ENCODE assay signal across 2 cellular contexts in the genomic region with DNA sequence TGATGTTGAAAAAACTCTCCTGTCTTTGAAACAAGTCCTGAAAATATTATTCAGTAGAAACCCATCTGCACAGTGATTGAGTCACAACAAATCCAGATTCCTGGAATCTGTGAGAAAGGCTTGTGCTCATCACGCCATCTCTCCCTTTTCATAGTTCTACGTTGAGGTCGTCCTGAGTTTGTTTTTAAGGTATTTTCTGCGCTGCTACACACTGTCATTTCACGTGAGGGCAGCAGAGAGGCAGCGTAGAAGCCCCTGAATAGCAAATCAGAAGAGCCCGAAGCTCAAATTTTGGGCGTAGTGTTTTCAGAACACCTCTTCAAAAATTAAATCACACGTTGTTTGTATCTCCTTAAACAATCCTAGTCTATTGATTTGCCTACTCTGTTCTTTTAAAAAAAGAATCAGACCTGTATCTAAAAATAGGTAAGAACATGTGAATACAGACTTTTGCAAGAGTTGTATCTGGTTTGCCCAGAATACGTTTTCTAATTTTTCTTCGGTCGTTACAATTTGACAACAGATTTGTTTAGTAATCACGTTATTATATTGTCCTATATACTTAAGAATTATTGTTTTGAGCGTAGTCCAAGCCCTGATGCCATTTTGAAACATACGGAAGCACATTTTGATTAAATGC.
TF ChIP-seq lines count a peak whose summit lies in the region.

No MANE protein-coding gene starts in this region.

TF ChIP-seq in HCT116, 20 proteins besides CTCF, POLR2A, EP300 and RAD21 (continued from another document):
- no peak for TF ChIP-seq EGR1 (IDR thresholded peaks at IDR 0.05; ENCODE audit: low read depth)
- no peak for TF ChIP-seq ELF1 (IDR thresholded peaks at IDR 0.05; ENCODE audit: borderline replicate concordance, low read depth)
- TF ChIP-seq ZNF274 (IDR thresholded peaks at IDR 0.05; ENCODE audit: low read depth, low read length): no peak
- no peak for TF ChIP-seq YY1 (IDR thresholded peaks at IDR 0.05; ENCODE audit: extremely low read depth, insufficient replicate concordance, low read depth, low read length)
- no peak for TF ChIP-seq EZH2 (IDR thresholded peaks at IDR 0.05)
- TF ChIP-seq SIN3A (IDR thresholded peaks at IDR 0.05; ENCODE audit: low read depth): no peak
- TF ChIP-seq FOSL1 (IDR thresholded peaks at IDR 0.05; ENCODE audit: low read depth): no peak
- TF ChIP-seq, protein P1, sequence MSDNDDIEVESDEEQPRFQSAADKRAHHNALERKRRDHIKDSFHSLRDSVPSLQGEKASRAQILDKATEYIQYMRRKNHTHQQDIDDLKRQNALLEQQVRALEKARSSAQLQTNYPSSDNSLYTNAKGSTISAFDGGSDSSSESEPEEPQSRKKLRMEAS (IDR thresholded peaks at IDR 0.05): no peak
- no peak for TF ChIP-seq SP1 (IDR thresholded peaks at IDR 0.05; ENCODE audit: low read depth)
- TF ChIP-seq ZFX (IDR thresholded peaks at IDR 0.05): no peak
- TF ChIP-seq, protein P2, sequence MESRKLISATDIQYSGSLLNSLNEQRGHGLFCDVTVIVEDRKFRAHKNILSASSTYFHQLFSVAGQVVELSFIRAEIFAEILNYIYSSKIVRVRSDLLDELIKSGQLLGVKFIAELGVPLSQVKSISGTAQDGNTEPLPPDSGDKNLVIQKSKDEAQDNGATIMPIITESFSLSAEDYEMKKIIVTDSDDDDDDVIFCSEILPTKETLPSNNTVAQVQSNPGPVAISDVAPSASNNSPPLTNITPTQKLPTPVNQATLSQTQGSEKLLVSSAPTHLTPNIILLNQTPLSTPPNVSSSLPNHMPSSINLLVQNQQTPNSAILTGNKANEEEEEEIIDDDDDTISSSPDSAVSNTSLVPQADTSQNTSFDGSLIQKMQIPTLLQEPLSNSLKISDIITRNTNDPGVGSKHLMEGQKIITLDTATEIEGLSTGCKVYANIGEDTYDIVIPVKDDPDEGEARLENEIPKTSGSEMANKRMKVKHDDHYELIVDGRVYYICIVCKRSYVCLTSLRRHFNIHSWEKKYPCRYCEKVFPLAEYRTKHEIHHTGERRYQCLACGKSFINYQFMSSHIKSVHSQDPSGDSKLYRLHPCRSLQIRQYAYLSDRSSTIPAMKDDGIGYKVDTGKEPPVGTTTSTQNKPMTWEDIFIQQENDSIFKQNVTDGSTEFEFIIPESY (IDR thresholded peaks at IDR 0.05; ENCODE audit: extremely low read depth, insufficient replicate concordance, low read length): no peak
- TF ChIP-seq, protein P3, sequence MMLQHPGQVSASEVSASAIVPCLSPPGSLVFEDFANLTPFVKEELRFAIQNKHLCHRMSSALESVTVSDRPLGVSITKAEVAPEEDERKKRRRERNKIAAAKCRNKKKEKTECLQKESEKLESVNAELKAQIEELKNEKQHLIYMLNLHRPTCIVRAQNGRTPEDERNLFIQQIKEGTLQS (IDR thresholded peaks at IDR 0.05): no peak
- TF ChIP-seq TCF7L2 (IDR thresholded peaks at IDR 0.05; ENCODE audit: borderline replicate concordance, extremely low read depth, insufficient read depth, insufficient read length): no peak
- no peak for TF ChIP-seq POLR2AphosphoS5 (IDR thresholded peaks at IDR 0.05; ENCODE audit: low read depth, low read length)
- TF ChIP-seq SRF (IDR thresholded peaks at IDR 0.05; ENCODE audit: low read depth): no peak
TF ChIP-seq in HCT116: peak in this region for 0.

TF ChIP-seq in SK-N-SH treated with all-trans-retinoic acid at 6 μM for 48 hours, 23 proteins besides CTCF, POLR2A, EP300 and RAD21 (continued from another document):
- TF ChIP-seq, protein P4, sequence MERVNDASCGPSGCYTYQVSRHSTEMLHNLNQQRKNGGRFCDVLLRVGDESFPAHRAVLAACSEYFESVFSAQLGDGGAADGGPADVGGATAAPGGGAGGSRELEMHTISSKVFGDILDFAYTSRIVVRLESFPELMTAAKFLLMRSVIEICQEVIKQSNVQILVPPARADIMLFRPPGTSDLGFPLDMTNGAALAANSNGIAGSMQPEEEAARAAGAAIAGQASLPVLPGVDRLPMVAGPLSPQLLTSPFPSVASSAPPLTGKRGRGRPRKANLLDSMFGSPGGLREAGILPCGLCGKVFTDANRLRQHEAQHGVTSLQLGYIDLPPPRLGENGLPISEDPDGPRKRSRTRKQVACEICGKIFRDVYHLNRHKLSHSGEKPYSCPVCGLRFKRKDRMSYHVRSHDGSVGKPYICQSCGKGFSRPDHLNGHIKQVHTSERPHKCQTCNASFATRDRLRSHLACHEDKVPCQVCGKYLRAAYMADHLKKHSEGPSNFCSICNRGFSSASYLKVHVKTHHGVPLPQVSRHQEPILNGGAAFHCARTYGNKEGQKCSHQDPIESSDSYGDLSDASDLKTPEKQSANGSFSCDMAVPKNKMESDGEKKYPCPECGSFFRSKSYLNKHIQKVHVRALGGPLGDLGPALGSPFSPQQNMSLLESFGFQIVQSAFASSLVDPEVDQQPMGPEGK (CRISPR knock-in tag; IDR thresholded peaks at IDR 0.05; ENCODE audit: borderline replicate concordance): no peak
- no peak for TF ChIP-seq SNAI2 (CRISPR knock-in tag; IDR thresholded peaks at IDR 0.05)
- no peak for TF ChIP-seq PPARA (CRISPR knock-in tag; IDR thresholded peaks at IDR 0.05; ENCODE audit: borderline replicate concordance)
- TF ChIP-seq ISL1 (CRISPR knock-in tag; IDR thresholded peaks at IDR 0.05): no peak
- TF ChIP-seq ZNF565 (CRISPR knock-in tag; conservative IDR thresholded peaks at IDR 0.05; ENCODE audit: low read depth): no peak
- no peak for TF ChIP-seq TOX (CRISPR knock-in tag; IDR thresholded peaks at IDR 0.05; ENCODE audit: borderline replicate concordance)
